ENCODE assay signal across 18 cellular contexts in the genomic region with DNA sequence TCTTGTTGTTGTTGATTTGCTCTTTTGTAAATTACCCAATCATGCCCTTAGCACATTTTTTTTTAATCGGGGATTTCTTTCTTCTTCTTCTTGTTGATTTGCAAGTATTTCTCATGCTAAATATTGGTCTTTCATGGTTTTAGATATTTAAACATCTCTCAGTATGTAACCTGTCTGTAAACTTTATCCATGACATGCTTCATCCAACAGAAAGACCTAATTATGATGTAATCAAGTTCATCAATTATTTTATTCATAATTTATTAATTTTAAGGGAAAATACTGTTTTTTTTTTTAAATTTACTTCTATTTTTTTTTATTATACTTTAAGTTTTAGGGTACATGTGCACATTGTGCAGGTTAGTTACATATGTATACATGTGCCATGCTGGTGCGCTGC.
DNase-seq lines count a peak whose midpoint lies in the region; ATAC-seq, FAIRE-seq and TF ChIP-seq lines count a peak whose summit lies in the region.
"Had no signal": no experiment of that assay in that cellular context is flagged by ENCODE, and none has a peak within 500 bp of the region (broad histone marks: within the 10 kb centered on the region; RNA-seq: fewer than 3 reads in every experiment).

No MANE protein-coding gene starts in this region.

- H4K91ac ChIP-seq in IMR-90 (ENCODE audit: insufficient read depth, low read depth, low read length), result no peak overlapping the region

- POLR2A ChIA-PET in HepG2 (lab: Yijun Ruan, JAX) (no interaction called here), IMR-90 (lab: Charles Lee; ENCODE audit: unreplicated experiment) (no interaction called here)

- no peaks in the 10 kb centered on the region for H3K79me1 ChIP-seq in IMR-90 (ENCODE audit: low read depth in 1 of 2, low read length in 2 of 2)

- TF ChIP-seq EP300 in HepG2 (IDR thresholded peaks at IDR 0.05; ENCODE audit: low read depth in 2 of 2, low read length in 2 of 2), result no peak
- TF ChIP-seq EP300 in HepG2 (CRISPR knock-in tag; IDR thresholded peaks at IDR 0.05; ENCODE audit: borderline replicate concordance), result no peak

- H3K27ac ChIP-seq in HepG2 (ENCODE audit: extremely low read length, insufficient read depth, low read length) (no peak overlapping the region), right lobe of liver (no peak overlapping the region), IMR-90 (ENCODE audit: insufficient read depth, low read length) (no peak overlapping the region), brain microvascular endothelial cell (peak overlapping the region; percentile 28), esophagus squamous epithelium (no peak overlapping the region)
- H3K27ac ChIP-seq: 22Rv1; BLaER1 treated with 17β-estradiol and CSF1 and Interleukin-3, amounts not matched to agents 10 nM and 100 nM had no signal

- H3K23ac ChIP-seq in IMR-90 (ENCODE audit: low read depth, low read length), result no peak overlapping the region

- H3K36me3 ChIP-seq in HepG2 (replicated peaks in 1 of 2; ENCODE audit: control insufficient read depth in 1 of 2, insufficient read depth in 2 of 2, low read length in 2 of 2) (no peaks in the 10 kb centered on the region), right lobe of liver (no peaks in the 10 kb centered on the region), IMR-90 (ENCODE audit: control insufficient read depth, insufficient read depth, low read length) (no peaks in the 10 kb centered on the region), brain microvascular endothelial cell (replicated peaks) (no peaks in the 10 kb centered on the region), esophagus squamous epithelium (no peaks in the 10 kb centered on the region)
- H3K36me3 ChIP-seq: BLaER1 treated with 17β-estradiol and CSF1 and Interleukin-3, amounts not matched to agents 10 nM and 100 nM had no signal

- no peak overlapping the region for H2AK5ac ChIP-seq in IMR-90 (ENCODE audit: low read depth, low read length)

- H3K9me3 ChIP-seq in HepG2 (ENCODE audit: low read length), result no peaks in the 10 kb centered on the region
- no peaks in the 10 kb centered on the region for H3K9me3 ChIP-seq in right lobe of liver
- no peaks in the 10 kb centered on the region for H3K9me3 ChIP-seq in IMR-90 (ENCODE audit: control insufficient read depth, insufficient read depth, low read length)
- H3K9me3 ChIP-seq in esophagus squamous epithelium, result no peaks in the 10 kb centered on the region
- H3K9me3 ChIP-seq: BLaER1 treated with 17β-estradiol and CSF1 and Interleukin-3, amounts not matched to agents 10 nM and 100 nM had no signal

- no peak overlapping the region for H3K4me3 ChIP-seq in HepG2 (replicated peaks in 1 of 3; ENCODE audit: insufficient read depth in 1 of 3, low read depth in 2 of 3, low read length in 3 of 3)
- H3K4me3 ChIP-seq in right lobe of liver, result no peak overlapping the region
- no peak overlapping the region for H3K4me3 ChIP-seq in IMR-90 (ENCODE audit: insufficient read depth, low read depth, low read length)
- H3K4me3 ChIP-seq in brain microvascular endothelial cell (ENCODE audit: low read depth, low read length), result no peak overlapping the region
- H3K4me3 ChIP-seq in esophagus squamous epithelium, result no peak overlapping the region
- H3K4me3 ChIP-seq: BLaER1 treated with 17β-estradiol and CSF1 and Interleukin-3, amounts not matched to agents 10 nM and 100 nM; K562 had no signal

- H3K56ac ChIP-seq in IMR-90 (ENCODE audit: extremely low read depth, insufficient read depth, low read length), result no peak overlapping the region

- BruUV-seq in HepG2 (replicated peaks; lab: Mats Ljungman, UMichigan) (no TSS peak), IMR-90 (replicated peaks; lab: Mats Ljungman, UMichigan) (no TSS peak)

- no peak for FAIRE-seq in HepG2 (lab: Jason Lieb, UNC)
- FAIRE-seq: GM12891, GM19239 had no signal

- TF ChIP-seq RAD21 in HepG2 (CRISPR knock-in tag; IDR thresholded peaks at IDR 0.05) (no peak), IMR-90 (IDR thresholded peaks at IDR 0.05; ENCODE audit: low read length) (no peak)

- H3K9me1 ChIP-seq in IMR-90 (ENCODE audit: insufficient read depth, low read length), result no peaks in the 10 kb centered on the region

- H2AK9ac ChIP-seq in IMR-90 (replicated peaks; ENCODE audit: low read depth, low read length, poor library complexity), result no peak overlapping the region

- TF ChIP-seq CTCF in HepG2 (CRISPR knock-in tag; IDR thresholded peaks at IDR 0.05) (no peak), right lobe of liver (IDR thresholded peaks at IDR 0.05) (no peak), IMR-90 (conservative IDR thresholded peaks at IDR 0.05; ENCODE audit: low read depth, low read length) (no peak), brain microvascular endothelial cell (IDR thresholded peaks at IDR 0.05; ENCODE audit: low read depth, low read length, missing control alignments) (no peak), esophagus squamous epithelium (IDR thresholded peaks at IDR 0.05) (no peak)

- intact Hi-C loops in HepG2 (cut with micrococcal nuclease; ENCODE audit: unreplicated experiment) (no loop called here), right lobe of liver (cut with DNase I) (no loop called here), IMR-90 (cut with micrococcal nuclease) (no loop called here), esophagus squamous epithelium (cut with DNase I) (no loop called here)

- in situ Hi-C loops in HepG2 (cut with HindIII; ENCODE audit: extremely low pct_ligation_motif_present, low pct_unique_long_range_greater_than_20kb), result no loop called here
- in situ Hi-C loops in IMR-90 (cut with MboI; ENCODE audit: low sequenced_read_pairs), result no loop called here
- in situ Hi-C loops in brain microvascular endothelial cell (cut with HindIII; ENCODE audit: low pct_ligation_motif_present, low sequenced_read_pairs), result no loop called here

- H2BK120ac ChIP-seq in IMR-90 (ENCODE audit: low read depth, low read length), result 0 out of 2 replicates have a peak overlapping the region, but pooled peaks have one; percentile 61

- H2AFZ ChIP-seq in HepG2 (ENCODE audit: low read length), result no peak overlapping the region
- no peak overlapping the region for H2AFZ ChIP-seq in IMR-90 (replicated peaks; ENCODE audit: low read length, poor library complexity)

- WGBS in HepG2 (ENCODE audit: low lambda C conversion rate), result 77% methylated on average over 2 of the region's 2 CpGs
- 73% methylated on average over 1 of the region's 2 CpGs for WGBS in right lobe of liver (ENCODE audit: insufficient coverage, low coverage, low lambda C conversion rate, missing lambda C conversion rate)
- no CpG with 5 or more reads among the region's 2 CpGs for WGBS in IMR-90 (ENCODE audit: extremely low coverage in 2 of 2, insufficient read length in 1 of 2), 2 experiments
- WGBS in esophagus squamous epithelium, 2 donors, result 80 to 98% methylated on average over 1 to 2 of the region's 2 CpGs

- no peaks in the 10 kb centered on the region for H3K79me2 ChIP-seq in HepG2 (ENCODE audit: insufficient read depth, low read length)

- ATAC-seq in HepG2 (no peak), right lobe of liver (no peak), IMR-90 (ENCODE audit: low read depth) (no peak)
- ATAC-seq: CD8-positive, alpha-beta T cell; HCT116; K562 had no signal

- no peak overlapping the region for H3K4me2 ChIP-seq in HepG2 (ENCODE audit: low read depth, low read length)
- no peak overlapping the region for H3K4me2 ChIP-seq in IMR-90 (ENCODE audit: low read depth, low read length)
- H3K4me2 ChIP-seq: BLaER1 treated with 17β-estradiol and CSF1 and Interleukin-3, amounts not matched to agents 10 nM and 100 nM had no signal

- H4K8ac ChIP-seq in IMR-90 (ENCODE audit: low read depth in 2 of 2, low read length in 2 of 2), result no peak overlapping the region

- dilution Hi-C loops in IMR-90 (cut with HindIII; ENCODE audit: low sequenced_read_pairs, unreplicated experiment), result no loop called here

- no peak overlapping the region for H3K14ac ChIP-seq in IMR-90 (replicated peaks; ENCODE audit: low read depth, low read length)

- CTCF ChIA-PET in HepG2 (lab: Yijun Ruan, JAX; ENCODE audit: low intra/inter-chr PET ratio, low total read pairs), result no interaction called here
- CTCF ChIA-PET in IMR-90 (lab: Yijun Ruan, JAX), result no interaction called here

- TF ChIP-seq POLR2A in HepG2 (IDR thresholded peaks at IDR 0.05; ENCODE audit: insufficient read depth in 1 of 2, low read depth in 2 of 2, low read length in 2 of 2) (no peak), right lobe of liver (IDR thresholded peaks at IDR 0.05) (no peak), IMR-90 (IDR thresholded peaks at IDR 0.05; ENCODE audit: low read depth, low read length) (no peak), esophagus squamous epithelium (IDR thresholded peaks at IDR 0.05) (no peak)

- peaks cover 30% of the 10 kb centered on the region for H3K4me1 ChIP-seq in HepG2 (ENCODE audit: insufficient read depth, low read length)
- peaks cover 0 to 13% (median 6%) of the 10 kb centered on the region in 4 donors for H3K4me1 ChIP-seq in right lobe of liver
- peaks cover 7% of the 10 kb centered on the region; the same call in 1 of the 2 replicates for H3K4me1 ChIP-seq in IMR-90 (ENCODE audit: control insufficient read depth, insufficient read depth, low read length)
- H3K4me1 ChIP-seq in esophagus squamous epithelium, result peaks cover 0 to 30% (median 9%) of the 10 kb centered on the region in 3 donors

- no peak overlapping the region for H3K4ac ChIP-seq in IMR-90 (ENCODE audit: low read depth, low read length)

- DNase-seq in HepG2 (ENCODE audit: low spot score) (no peak), right lobe of liver (no peak), IMR-90 (no peak), brain microvascular endothelial cell (no peak), MV-4-11 (lab: John Stamatoyannopoulos, UW) (no peak), esophagus squamous epithelium (lab: John Stamatoyannopoulos, UW) (no peak)
- DNase-seq in activated CD4-positive, alpha-beta T cell treated with anti-CD3 and anti-CD28 coated beads, Interleukin-2, amount 50 U/mL, for 1 hour, result no peak
- DNase-seq: Calu3; CD8-positive, alpha-beta T cell; DND-41; GOT3; H7 had no signal

- H3K9ac ChIP-seq in HepG2 (ENCODE audit: insufficient read depth, low read depth, low read length) (no peak overlapping the region), IMR-90 (ENCODE audit: low read depth, low read length) (no peak overlapping the region)
- H3K9ac ChIP-seq: BLaER1 treated with 17β-estradiol and CSF1 and Interleukin-3, amounts not matched to agents 10 nM and 100 nM had no signal

- H2BK15ac ChIP-seq in IMR-90 (ENCODE audit: low read depth, low read length), result no peak overlapping the region

- peak overlapping the region; percentile 88 for H2BK5ac ChIP-seq in IMR-90 (ENCODE audit: low read depth, low read length, poor library complexity, severe bottlenecking)

- H4K20me1 ChIP-seq in HepG2 (ENCODE audit: insufficient read depth, low read length), result no peaks in the 10 kb centered on the region
- no peaks in the 10 kb centered on the region for H4K20me1 ChIP-seq in IMR-90 (ENCODE audit: insufficient read depth, low read length)
- H4K20me1 ChIP-seq: BLaER1 treated with 17β-estradiol and CSF1 and Interleukin-3, amounts not matched to agents 10 nM and 100 nM had no signal

- no peak overlapping the region for H3K18ac ChIP-seq in IMR-90 (ENCODE audit: low read depth, low read length)

- no peak overlapping the region for H4K5ac ChIP-seq in IMR-90 (ENCODE audit: low read depth, low read length)

- H2BK20ac ChIP-seq in IMR-90 (ENCODE audit: low read depth, low read length), result no peak overlapping the region

- H3K27me3 ChIP-seq in HepG2 (ENCODE audit: control insufficient read depth in 1 of 2, insufficient read depth in 2 of 2, low read length in 2 of 2) (no peaks in the 10 kb centered on the region), right lobe of liver (no peaks in the 10 kb centered on the region), IMR-90 (ENCODE audit: control insufficient read depth, insufficient read depth, low read length) (no peaks in the 10 kb centered on the region), brain microvascular endothelial cell (replicated peaks) (no peaks in the 10 kb centered on the region), esophagus squamous epithelium (no peaks in the 10 kb centered on the region)
- H3K27me3 ChIP-seq: BLaER1 treated with 17β-estradiol and CSF1 and Interleukin-3, amounts not matched to agents 10 nM and 100 nM had no signal
